Comparison of ENCODE assay signal across 18 cellular contexts in the genomic region with DNA sequence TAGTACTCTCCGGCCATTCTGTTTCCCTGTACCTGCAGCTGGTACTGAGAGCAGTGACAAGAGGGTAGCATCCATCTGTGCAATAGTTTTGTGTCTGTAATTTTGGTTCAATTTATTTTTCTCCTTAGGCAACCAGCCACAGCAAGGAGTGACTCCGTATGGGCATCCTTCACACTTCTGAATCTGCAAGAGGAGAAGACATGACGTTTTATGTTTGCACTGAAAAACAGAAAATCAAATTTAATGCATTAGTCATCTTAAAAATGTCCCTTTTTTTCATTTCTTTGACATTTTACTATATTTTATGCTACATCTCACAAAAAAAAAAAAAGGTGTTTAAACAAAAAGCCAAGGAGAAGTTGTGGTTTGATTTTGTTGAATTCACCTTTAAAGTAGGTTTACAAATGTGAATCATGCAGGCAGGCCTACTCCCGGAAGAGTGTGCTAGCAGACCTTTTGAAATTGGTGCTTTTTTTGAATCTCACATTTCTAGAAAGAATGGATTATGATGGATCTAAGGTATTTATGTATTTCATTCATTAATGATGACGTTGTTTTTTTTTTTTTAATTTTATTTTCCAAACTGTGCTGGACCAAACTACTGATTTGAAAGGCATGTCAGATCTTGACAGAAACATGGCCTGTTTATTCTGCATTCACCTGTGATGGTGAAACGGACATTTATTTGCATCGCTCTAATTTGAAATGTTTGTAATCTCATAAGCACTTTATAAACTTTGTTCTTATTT. TPM values are rescaled to one million over a fixed set of nuclear protein-coding genes. Genes with fewer than 3 reads are reported as not detected.
DNase-seq lines count a peak whose midpoint lies in the region; ATAC-seq, FAIRE-seq and TF ChIP-seq lines count a peak whose summit lies in the region.
"Had no signal": no experiment of that assay in that cellular context is flagged by ENCODE, and none has a peak within 500 bp of the region (broad histone marks: within the 10 kb centered on the region; RNA-seq: fewer than 3 reads in every experiment).

No MANE protein-coding gene starts in this region.

- intact Hi-C loops in PC-3 (cut with micrococcal nuclease) (loop anchor here (5.0 kb wide), 1 partner anchor 205 kb away; no protein-coding TSS in a partner anchor), uterus (cut with DNase I; ENCODE audit: low total_unique reads) (no loop called here)

- H3K4me1 Mint-ChIP-seq in HFFc6 (ENCODE audit: low read depth) = peaks cover 65% of the 10 kb centered on the region
- H3K4me1 Mint-ChIP-seq: CD14-positive monocyte had no signal

- H3K4me3 Mint-ChIP-seq in HFFc6 = no peak overlapping the region
- H3K4me3 Mint-ChIP-seq: CD14-positive monocyte; CD8-positive, alpha-beta T cell had no signal

- H4K20me1 ChIP-seq in PC-3 (ENCODE audit: low read length) = no peaks in the 10 kb centered on the region

- FAIRE-seq in bronchial epithelial cell (lab: Jason Lieb, UNC) = no peak
- FAIRE-seq: A204.1, D721Med, G401.6 had no signal

- H3K27ac ChIP-seq in PC-3 (ENCODE audit: low read length) = peak overlapping the region; percentile 95
- peak overlapping the region; percentile 17 for H3K27ac ChIP-seq in temporal lobe (ENCODE audit: low read depth, low read length)
- no peak overlapping the region for H3K27ac ChIP-seq in upper lobe of left lung
- H3K27ac ChIP-seq in uterus = no peak overlapping the region

- peak overlapping the region; percentile 19; the same call in 1 of the 2 replicates for H2AFZ ChIP-seq in PC-3 (ENCODE audit: low read length)

- CTCF ChIA-PET in PC-3 (lab: Charles Lee) = no interaction called here

- TF ChIP-seq POLR2A in upper lobe of left lung (IDR thresholded peaks at IDR 0.05) (no peak), uterus (IDR thresholded peaks at IDR 0.05) (no peak)

- TF ChIP-seq EP300 in upper lobe of left lung (IDR thresholded peaks at IDR 0.05) = no peak

- POLR2A ChIA-PET in PC-3 (lab: Charles Lee; ENCODE audit: unreplicated experiment) = no interaction called here

- ATAC-seq in PC-3 = peak; percentile 52
- ATAC-seq in upper lobe of left lung (ENCODE audit: low FRiP score in 2 of 2) = no peak
- ATAC-seq: CD8-positive, alpha-beta T cell had no signal

- H3K4me2 ChIP-seq in PC-3 (ENCODE audit: low read length) = peak overlapping the region; percentile 72

- H3K9me3 ChIP-seq in PC-3 (ENCODE audit: low read length) (no peaks in the 10 kb centered on the region), upper lobe of left lung (no peaks in the 10 kb centered on the region), uterus (no peaks in the 10 kb centered on the region)
- H3K9me3 ChIP-seq: HAP-1 had no signal

- H3K4me1 ChIP-seq in PC-3 (ENCODE audit: insufficient read depth, low read length) (peaks cover 65% of the 10 kb centered on the region), upper lobe of left lung (no peaks in the 10 kb centered on the region), uterus (no peaks in the 10 kb centered on the region)

- no peaks in the 10 kb centered on the region for H3K9me3 Mint-ChIP-seq in HFFc6
- H3K9me3 Mint-ChIP-seq: CD14-positive monocyte; CD8-positive, alpha-beta T cell; IgD-negative memory B cell had no signal

- H3K36me3 Mint-ChIP-seq in HFFc6 (ENCODE audit: low read depth) = no peaks in the 10 kb centered on the region
- H3K36me3 Mint-ChIP-seq: CD14-positive monocyte; CD8-positive, alpha-beta T cell; IgD-negative memory B cell had no signal

- peak overlapping the region; percentile 33; the same call in 1 of the 2 replicates for H3K27ac Mint-ChIP-seq in HFFc6
- H3K27ac Mint-ChIP-seq: CD14-positive monocyte; CD8-positive, alpha-beta T cell; IgD-negative memory B cell had no signal

- TF ChIP-seq CTCF in HFFc6 (IDR thresholded peaks at IDR 0.05) (no peak), PC-3 (conservative IDR thresholded peaks at IDR 0.05; ENCODE audit: low read depth, low read length) (no peak), bronchial epithelial cell (IDR thresholded peaks at IDR 0.05; ENCODE audit: insufficient read depth, low read length, severe bottlenecking) (no peak), upper lobe of left lung (IDR thresholded peaks at IDR 0.05) (no peak), uterus (IDR thresholded peaks at IDR 0.05) (no peak)

- no TSS peak for BruUV-seq in PC-3 (replicated peaks; lab: Mats Ljungman, UMichigan)

- H3K27me3 Mint-ChIP-seq in HFFc6 (ENCODE audit: insufficient read depth) = no peaks in the 10 kb centered on the region
- H3K27me3 Mint-ChIP-seq: IgD-negative memory B cell had no signal

- no peak overlapping the region for H3K4me3 ChIP-seq in PC-3 (ENCODE audit: low read length)
- no peak overlapping the region for H3K4me3 ChIP-seq in bronchial epithelial cell (ENCODE audit: low read depth, low read length)
- H3K4me3 ChIP-seq in upper lobe of left lung = no peak overlapping the region
- no peak overlapping the region for H3K4me3 ChIP-seq in uterus
- H3K4me3 ChIP-seq: HAP-1 had no signal

- H3K36me3 ChIP-seq in PC-3 (ENCODE audit: low read depth, low read length) (no peaks in the 10 kb centered on the region), bronchial epithelial cell (ENCODE audit: control insufficient read depth, insufficient read depth, low read length) (no peaks in the 10 kb centered on the region), upper lobe of left lung (no peaks in the 10 kb centered on the region), uterus (no peaks in the 10 kb centered on the region)
- H3K36me3 ChIP-seq: HAP-1 had no signal

- peaks cover 15% of the 10 kb centered on the region for H3F3A ChIP-seq in PC-3 (ENCODE audit: low read length, unreplicated experiment)

- H3K79me2 ChIP-seq in PC-3 (ENCODE audit: low read length) = no peaks in the 10 kb centered on the region

- no peaks in the 10 kb centered on the region for H3K9me2 ChIP-seq in PC-3 (replicated peaks; ENCODE audit: low read length)

- peak overlapping the region; percentile 63 for H3K9ac ChIP-seq in PC-3 (ENCODE audit: low read length)

- H3K27me3 ChIP-seq in PC-3 (ENCODE audit: low read length) (no peaks in the 10 kb centered on the region), bronchial epithelial cell (ENCODE audit: control insufficient read depth, insufficient read depth, low read length) (no peaks in the 10 kb centered on the region), upper lobe of left lung (no peaks in the 10 kb centered on the region), uterus (no peaks in the 10 kb centered on the region)

- DNase-seq in HFFc6 (no peak), PC-3 (peak; percentile 74), bronchial epithelial cell (ENCODE audit: low read depth) (peak; percentile 49), SW 1271 (lab: John Stamatoyannopoulos, UW) (no peak), upper lobe of left lung (no peak), uterus (no peak)
- DNase-seq: CD8-positive, alpha-beta T cell; COR-L47; DMS153; DMS79 treated with DMSO at 0.1 percent for 48 hours; GOT3 had no signal

- WGBS in upper lobe of left lung, 2 donors = 80 to 89% methylated on average over 7 of the region's 7 CpGs

RNA-seq across cellular contexts. Expression of a gene that starts 28.1 kb away (rescaled TPM):
- total RNA-seq in HFFc6 (2021; fragmentation: NEBNext Ultra II Directional; extraction: Animal tissue kit (Norgen Biotek cat#: 25700)) = under 1 TPM in 3 of 6 experiments, not detected in 3; 0.02 to 0.05 (median 0.02) TPM
- 0.12 and 0.66 TPM in 2 replicates for total RNA-seq in PC-3 (2014; rRNA removed)
- total RNA-seq in bronchial epithelial cell = under 0.01 TPM in 1 of 2 replicates, not detected in the other
- 0.74 TPM for total RNA-seq in temporal lobe
- total RNA-seq in upper lobe of left lung = 10 to 100 TPM in 5 of 6 donors, 1 to 10 TPM in 1; 9.2 to 27.2 (median 22.9) TPM
- 10 to 100 TPM in 1 of 4 donors, 1 to 10 TPM in 3; 3.5 to 14.9 (median 7.0) TPM for total RNA-seq in uterus
- total RNA-seq: CD8-positive, alpha-beta T cell had no signal

RNA-seq across cellular contexts. Expression of a gene that starts 48.2 kb away (rescaled TPM):
- not detected for total RNA-seq in HFFc6 (2021; fragmentation: NEBNext Ultra II Directional; extraction: Animal tissue kit (Norgen Biotek cat#: 25700))
- total RNA-seq in PC-3 (2014; rRNA removed) (not detected in 2 replicates), bronchial epithelial cell (not detected in 2 replicates), temporal lobe (15.0 TPM), upper lobe of left lung (1 to 10 TPM in 4 of 6 donors, under 1 TPM in 1, not detected in 1; 0.22 to 3.9 (median 2.8) TPM), uterus (1 to 10 TPM in 2 of 4 donors, under 1 TPM in 1, not detected in 1; 0.95 to 6.2 (median 3.1) TPM)
- total RNA-seq: CD8-positive, alpha-beta T cell had no signal

Comparison
In these comparisons a context has a peak if more than half of its experiments do, and no peak if none do; other contexts are left out.
1. DNase-seq: peak in PC-3 (single experiment) and bronchial epithelial cell (single experiment); none in HFFc6 (single experiment), SW 1271 (0 of 2), upper lobe of left lung (0 of 2) and uterus (0 of 2).
2. H3K27ac ChIP-seq: peak in PC-3 (single experiment) and temporal lobe (single experiment); none in upper lobe of left lung (0 of 4) and uterus (0 of 2).